In genomic region chr1:23282967-23283366, GRCh38 we compare ENCODE assay signal across 11 cellular contexts.
DNase-seq lines count a peak whose midpoint lies in the region; ATAC-seq, FAIRE-seq and TF ChIP-seq lines count a peak whose summit lies in the region.
"Had no signal": no experiment of that assay in that cellular context is flagged by ENCODE, and none has a peak within 500 bp of the region (broad histone marks: within the 10 kb centered on the region; RNA-seq: fewer than 3 reads in every experiment).

No MANE protein-coding gene starts in this region.

- peaks cover 22% of the 10 kb centered on the region for H3K4me1 ChIP-seq in osteoblast (ENCODE audit: insufficient read depth, low read length)
- H3K4me1 ChIP-seq: parathyroid adenoma had no signal

- no peak for ATAC-seq in activated T-cell treated with anti-CD3 and anti-CD28 coated beads, Interleukin-2, amount 50 U/mL, for 4 hours
- no peak for ATAC-seq in HG02763 (IDR thresholded peaks at IDR 0.05; ENCODE audit: unreplicated experiment)

- H3K4me1 Mint-ChIP-seq in activated T-cell treated with anti-CD3 and anti-CD28 coated beads, Interleukin-2, amount 50 U/mL, for 4 hours (ENCODE audit: low read depth) = no peaks in the 10 kb centered on the region

- H3K4me3 Mint-ChIP-seq in activated T-cell treated with anti-CD3 and anti-CD28 coated beads, Interleukin-2, amount 50 U/mL, for 4 hours = no peak overlapping the region

- H3K27ac ChIP-seq in osteoblast (ENCODE audit: low read depth, low read length) = peak overlapping the region; percentile 65
- H3K27ac ChIP-seq: parathyroid adenoma had no signal

- H3K36me3 ChIP-seq in osteoblast (ENCODE audit: insufficient read depth, low read length) = peaks cover 39% of the 10 kb centered on the region

- DNase-seq in COLO829 (ENCODE audit: low spot score) = peak; percentile 20
- peak; percentile 98 for DNase-seq in NOMO-1 treated with DMSO at 0.1 percent for 48 hours (lab: John Stamatoyannopoulos, UW; ENCODE audit: unreplicated experiment)
- peak; percentile 58 for DNase-seq in dermis blood vessel endothelial cell
- peak; percentile 26 for DNase-seq in osteoblast (ENCODE audit: insufficient read length, low spot score, missing footprints)
- DNase-seq in GM12891 (ENCODE audit: insufficient read length, low spot score) = no peak
- DNase-seq in activated CD8-positive, alpha-beta memory T cell treated with anti-CD3 and anti-CD28 coated beads, Interleukin-2, amount 50 U/mL, for 4 hours = no peak
- no peak for DNase-seq in activated T-cell treated with anti-CD3 and anti-CD28 coated beads, Interleukin-2, amount 50 U/mL, for 4 hours
- DNase-seq: NCI-H1694 treated with DMSO at 0.1 percent for 48 hours, RPMI8226 had no signal

- no peak for TF ChIP-seq POLR2A in GM12891 (IDR thresholded peaks at IDR 0.05; ENCODE audit: low read depth, low read length)

- no peaks in the 10 kb centered on the region for H3K79me2 ChIP-seq in osteoblast (ENCODE audit: insufficient read depth, low read length)
- H3K79me2 ChIP-seq: parathyroid adenoma had no signal

- no peak for TF ChIP-seq CTCF in osteoblast (IDR thresholded peaks at IDR 0.05; ENCODE audit: extremely low read depth, low read depth, low read length)

- H2AFZ ChIP-seq in osteoblast (ENCODE audit: low read length) = no peak overlapping the region
- H2AFZ ChIP-seq: parathyroid adenoma had no signal

- FAIRE-seq in GM12891 (lab: Jason Lieb, UNC) = no peak

- no peaks in the 10 kb centered on the region for H3K27me3 Mint-ChIP-seq in activated T-cell treated with anti-CD3 and anti-CD28 coated beads, Interleukin-2, amount 50 U/mL, for 4 hours (ENCODE audit: low read depth)

- H3K9me3 Mint-ChIP-seq in activated T-cell treated with anti-CD3 and anti-CD28 coated beads, Interleukin-2, amount 50 U/mL, for 4 hours = no peaks in the 10 kb centered on the region

- peaks cover 25% of the 10 kb centered on the region for H3K36me3 Mint-ChIP-seq in activated T-cell treated with anti-CD3 and anti-CD28 coated beads, Interleukin-2, amount 50 U/mL, for 4 hours (ENCODE audit: insufficient read depth)

- H3K9me3 ChIP-seq in osteoblast (ENCODE audit: low read depth, low read length) = no peaks in the 10 kb centered on the region

- H4K20me1 ChIP-seq in osteoblast (ENCODE audit: insufficient read depth, low read length) = no peaks in the 10 kb centered on the region

- H3K27me3 ChIP-seq in osteoblast (ENCODE audit: insufficient read depth, low read length) = no peaks in the 10 kb centered on the region

- H3K4me3 ChIP-seq in osteoblast (ENCODE audit: insufficient read depth, low read length) = no peak overlapping the region

- H3K4me2 ChIP-seq in osteoblast (ENCODE audit: insufficient read depth, low read length) = peak overlapping the region; percentile 45

TF ChIP-seq in GM12891, 5 proteins besides CTCF, POLR2A, EP300 and RAD21:
- TF ChIP-seq SPI1 (IDR thresholded peaks at IDR 0.05; ENCODE audit: low read depth, low read length) = no peak
- TF ChIP-seq PAX5 (IDR thresholded peaks at IDR 0.05; ENCODE audit: insufficient read depth, low read length, severe bottlenecking) = no peak
- TF ChIP-seq TAF1 (IDR thresholded peaks at IDR 0.05; ENCODE audit: low read depth, low read length) = no peak
- TF ChIP-seq POU2F2 (IDR thresholded peaks at IDR 0.05; ENCODE audit: low read depth, low read length) = no peak
- TF ChIP-seq POLR2AphosphoS5 (IDR thresholded peaks at IDR 0.05; ENCODE audit: low read depth, low read length) = no peak

Comparison
In these comparisons a context has a peak if more than half of its experiments do, and no peak if none do; other contexts are left out.
1. DNase-seq: peak in COLO829 (single experiment), NOMO-1 treated with DMSO at 0.1 percent for 48 hours (single experiment), dermis blood vessel endothelial cell (single experiment) and osteoblast (single experiment); none in GM12891 (single experiment), activated CD8-positive, alpha-beta memory T cell treated with anti-CD3 and anti-CD28 coated beads, Interleukin-2, amount 50 U/mL, for 4 hours (single experiment) and activated T-cell treated with anti-CD3 and anti-CD28 coated beads, Interleukin-2, amount 50 U/mL, for 4 hours (single experiment).